Comparison of ENCODE assay signal across 8 cellular contexts in the genomic region with DNA sequence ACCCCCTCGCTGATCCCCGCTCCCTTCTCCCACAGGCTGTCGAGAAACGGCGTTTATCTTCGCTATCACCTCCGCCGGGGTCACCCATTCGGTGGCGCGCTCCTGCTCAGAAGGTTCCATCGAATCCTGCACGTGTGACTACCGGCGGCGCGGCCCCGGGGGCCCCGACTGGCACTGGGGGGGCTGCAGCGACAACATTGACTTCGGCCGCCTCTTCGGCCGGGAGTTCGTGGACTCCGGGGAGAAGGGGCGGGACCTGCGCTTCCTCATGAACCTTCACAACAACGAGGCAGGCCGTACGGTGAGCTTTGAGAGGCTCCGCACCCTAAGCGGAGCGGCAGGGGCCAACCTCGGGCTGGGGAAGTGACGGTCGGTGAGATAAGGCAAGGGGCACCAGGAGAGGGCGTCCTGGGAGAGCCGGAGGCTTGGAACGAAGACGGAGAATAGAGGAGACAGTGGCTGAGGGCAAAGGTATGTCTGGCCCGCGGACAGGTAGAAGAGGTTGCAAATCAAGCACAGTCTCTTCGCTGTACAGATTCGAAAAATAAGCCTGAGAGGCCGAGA. TPM values are rescaled to one million over a fixed set of nuclear protein-coding genes. Genes with fewer than 3 reads are reported as not detected.
DNase-seq lines count a peak whose midpoint lies in the region; ATAC-seq and TF ChIP-seq lines count a peak whose summit lies in the region.

No MANE protein-coding gene starts in this region.

- peaks cover 47% of the 10 kb centered on the region for H3K4me1 Mint-ChIP-seq in activated naive CD4-positive, alpha-beta T cell treated with anti-CD3 and anti-CD28 coated beads, Interleukin-2, amount 50 U/mL, for 24 hours

- H3K9me3 Mint-ChIP-seq in activated naive CD4-positive, alpha-beta T cell treated with anti-CD3 and anti-CD28 coated beads, Interleukin-2, amount 50 U/mL, for 24 hours, result no peaks in the 10 kb centered on the region

- H3K27ac ChIP-seq in lower lobe of right lung (no peak overlapping the region), urinary bladder (ENCODE audit: low read depth) (no peak overlapping the region)

- intact Hi-C loops in lower lobe of right lung (cut with DNase I), result no loop called here

- peak; percentile 4 to 24 for ATAC-seq in lower lobe of right lung
- no peak for ATAC-seq in GM21360 (IDR thresholded peaks at IDR 0.05; ENCODE audit: unreplicated experiment)
- ATAC-seq in HG03457 (IDR thresholded peaks at IDR 0.05; ENCODE audit: unreplicated experiment), result no peak

- H3K36me3 ChIP-seq in lower lobe of right lung, result no peaks in the 10 kb centered on the region
- H3K36me3 ChIP-seq in urinary bladder (ENCODE audit: insufficient read depth), result no peaks in the 10 kb centered on the region

- POLR2A ChIA-PET in AG04449 (lab: Yijun Ruan, JAX), result interaction anchor here (0.6 kb wide), 1 partner anchor 278 kb away, joined by 3 read pairs; no protein-coding TSS in a partner anchor

- H3K9me3 ChIP-seq in lower lobe of right lung, result no peaks in the 10 kb centered on the region

- DNase-seq in AG04449 (ENCODE audit: low read depth, low spot score) (no peak), HuH-7 (ENCODE audit: low spot score) (peak; percentile 94), lower lobe of right lung (peak; percentile 58), SW 1271 (lab: John Stamatoyannopoulos, UW) (no peak)

- H3K4me3 Mint-ChIP-seq in activated naive CD4-positive, alpha-beta T cell treated with anti-CD3 and anti-CD28 coated beads, Interleukin-2, amount 50 U/mL, for 24 hours, result peak overlapping the region; percentile 87

- peaks cover 44% of the 10 kb centered on the region for H3K4me1 ChIP-seq in lower lobe of right lung
- H3K4me1 ChIP-seq in urinary bladder (ENCODE audit: insufficient read depth), result no peaks in the 10 kb centered on the region

- H3K4me3 ChIP-seq in AG04449 (ENCODE audit: low read depth, low read length) (no peak overlapping the region), lower lobe of right lung (peak overlapping the region; percentile 51), urinary bladder (ENCODE audit: low read depth, low read length) (peak overlapping the region; percentile 23)

- peaks cover 12% of the 10 kb centered on the region for H3K27me3 Mint-ChIP-seq in activated naive CD4-positive, alpha-beta T cell treated with anti-CD3 and anti-CD28 coated beads, Interleukin-2, amount 50 U/mL, for 24 hours

- TF ChIP-seq CTCF in AG04449 (IDR thresholded peaks at IDR 0.05; ENCODE audit: insufficient read depth, low read length, missing control alignments) (peak; percentile 26), lower lobe of right lung (IDR thresholded peaks at IDR 0.05) (no peak)

- CTCF ChIA-PET in AG04449 (lab: Yijun Ruan, JAX), result interaction anchor here (1.3 to 40.7 kb wide), 6 partner anchors 9 to 128 kb away, joined by 3 to 1340 read pairs (median 26); a partner anchor contains a TSS

- peak overlapping the region; percentile 79 for H3K27ac Mint-ChIP-seq in activated naive CD4-positive, alpha-beta T cell treated with anti-CD3 and anti-CD28 coated beads, Interleukin-2, amount 50 U/mL, for 24 hours

- peaks cover 95% of the 10 kb centered on the region for H3K27me3 ChIP-seq in lower lobe of right lung (ENCODE audit: low read depth)

- no peaks in the 10 kb centered on the region for H3K36me3 Mint-ChIP-seq in activated naive CD4-positive, alpha-beta T cell treated with anti-CD3 and anti-CD28 coated beads, Interleukin-2, amount 50 U/mL, for 24 hours

- WGBS in urinary bladder, result 2% methylated on average over 46 of the region's 46 CpGs

RNA-seq across cellular contexts. Expression of a gene that starts 2.3 kb away (rescaled TPM):
- total RNA-seq in lower lobe of right lung, result not detected
- not detected for total RNA-seq in urinary bladder
- not detected for polyA plus RNA-seq in urinary bladder

RNA-seq across cellular contexts. Expression of a gene that starts 8.9 kb away (rescaled TPM):
- total RNA-seq in lower lobe of right lung, result 0.77 TPM
- total RNA-seq in urinary bladder, result 0.79 TPM
- polyA plus RNA-seq in urinary bladder, result 1.2 TPM

RNA-seq across cellular contexts. Expression of a gene that starts 18.7 kb away (rescaled TPM):
- total RNA-seq in lower lobe of right lung (not detected), urinary bladder (0.74 TPM)
- not detected for polyA plus RNA-seq in urinary bladder

RNA-seq across cellular contexts. Expression of a gene that starts 23.2 kb away (rescaled TPM):
- 155 TPM for total RNA-seq in lower lobe of right lung
- total RNA-seq in urinary bladder, result 25.1 TPM
- polyA plus RNA-seq in urinary bladder, result 78.6 TPM

RNA-seq across cellular contexts. Expression of a gene that starts 38.1 kb away (rescaled TPM):
- total RNA-seq in lower lobe of right lung (49.2 TPM), urinary bladder (41.8 TPM)
- polyA plus RNA-seq in urinary bladder, result 63.3 TPM

Comparison
In these comparisons a context has a peak if more than half of its experiments do, and no peak if none do; other contexts are left out.
1. DNase-seq: peak in HuH-7 (single experiment) and lower lobe of right lung (single experiment); none in AG04449 (single experiment) and SW 1271 (0 of 2).
2. ATAC-seq: peak in lower lobe of right lung (2 of 2); none in GM21360 (single experiment) and HG03457 (single experiment).